29 cellular contexts compared by ENCODE assay signal in genomic region chr3:38251197-38251596, GRCh38. TPM values are rescaled to one million over a fixed set of nuclear protein-coding genes. Genes with fewer than 3 reads are reported as not detected.
"Had no signal": no experiment of that assay in that cellular context is flagged by ENCODE, and none has a peak within 500 bp of the region (broad histone marks: within the 10 kb centered on the region; RNA-seq: fewer than 3 reads in every experiment).

No MANE protein-coding gene starts in this region.

- ATAC-seq: activated CD4-positive, CD25-positive, alpha-beta regulatory T cell treated with anti-CD3 and anti-CD28 coated beads, Interleukin-2, amount 50 U/mL, for 24 hours; activated CD8-positive, alpha-beta T cell treated with anti-CD3 and anti-CD28 coated beads for 36 hours; activated naive CD4-positive, alpha-beta T cell treated with anti-CD3 and anti-CD28 coated beads, Interleukin-2, amount 50 U/mL, for 72 hours; esophagus mucosa; T-helper 17 cell had no signal

- H3K27ac ChIP-seq: ascending aorta, breast epithelium, cardiac muscle cell, colonic mucosa, WERI-Rb-1 had no signal

- H3K9me3 ChIP-seq: ascending aorta, breast epithelium, colonic mucosa had no signal

- H3K4me3 ChIP-seq: ascending aorta, breast epithelium, cardiac muscle cell, colonic mucosa had no signal

- H3K27me3 ChIP-seq: ascending aorta, breast epithelium, cardiac muscle cell, colonic mucosa had no signal

- H3K4me1 ChIP-seq: ascending aorta, breast epithelium, colonic mucosa had no signal

- DNase-seq: activated B cell treated with CpG ODN at 0.5 μM for 24 hours; activated CD4-positive, alpha-beta T cell treated with anti-CD3 and anti-CD28 coated beads for 48 hours; activated CD4-positive, alpha-beta T cell treated with anti-CD3 and anti-CD28 coated beads, Interleukin-2, amount 50 U/mL, for 1 hour; activated CD4-positive, alpha-beta T cell treated with anti-CD3 and anti-CD28 coated beads, Interleukin-2, amount 50 U/mL, for 48 hours; activated CD8-positive, alpha-beta memory T cell treated with anti-CD3 and anti-CD28 coated beads for 24 hours; activated CD8-positive, alpha-beta T cell treated with anti-CD3 and anti-CD28 coated beads for 36 hours; activated gamma-delta T cell; activated naive CD4-positive, alpha-beta T cell; activated naive CD4-positive, alpha-beta T cell treated with anti-CD3 and anti-CD28 coated beads, Interleukin-2, amount 10 ng/mL, durations not matched to agents 7 days and 5 days; activated naive CD8-positive, alpha-beta T cell treated with anti-CD3 and anti-CD28 coated beads, Interleukin-2, amount 10 ng/mL, durations not matched to agents 7 days and 5 days; activated T-cell treated with anti-CD3 and anti-CD28 coated beads, Interleukin-2, amount 50 U/mL, for 48 hours; central memory CD4-positive, alpha-beta T cell; cerebellar nuclear complex; colonic mucosa; effector CD8-positive, alpha-beta T cell; foreskin fibroblast; head of caudate nucleus; T-helper 1 cell; T-helper 17 cell; T1000; WERI-Rb-1 had no signal

RNA-seq across cellular contexts. Expression of gene SLC22A13, which starts 14.4 kb away (rescaled TPM):
- total RNA-seq: ascending aorta, epithelial cell of proximal tubule had no signal

RNA-seq across cellular contexts. Expression of gene SLC22A14, which starts 30.9 kb away (rescaled TPM):
- total RNA-seq: activated CD8-positive, alpha-beta T cell treated with anti-CD3 and anti-CD28 coated beads for 36 hours; activated naive CD4-positive, alpha-beta T cell treated with anti-CD3 and anti-CD28 coated beads, Interleukin-2, amount 50 U/mL, for 72 hours; ascending aorta; dermis microvascular lymphatic vessel endothelial cell; epithelial cell of proximal tubule had no signal
